15 cellular contexts compared by ENCODE assay signal in genomic region chr2:95385570-95385984, GRCh38.
"Had no signal": no experiment of that assay in that cellular context is flagged by ENCODE, and none has a peak within 500 bp of the region (broad histone marks: within the 10 kb centered on the region; RNA-seq: fewer than 3 reads in every experiment).

No MANE protein-coding gene starts in this region.

- ATAC-seq: activated T-helper 17 cell treated with anti-CD3 and anti-CD28 coated beads, Interleukin-2, amount 50 U/mL, for 72 hours; effector memory CD8-positive, alpha-beta T cell; SK-N-SH treated with all-trans-retinoic acid at 6 μM for 48 hours had no signal

- DNase-seq: activated CD4-positive, alpha-beta T cell treated with anti-CD3 and anti-CD28 coated beads for 48 hours; activated T-cell treated with anti-CD3 and anti-CD28 coated beads for 4 hours; caudate nucleus; cortex of kidney; effector memory CD8-positive, alpha-beta T cell; hypothalamus; left cardiac atrium; retina; stimulated activated CD4-positive, alpha-beta T cell treated with anti-CD3 and anti-CD28 coated beads, Interleukin-2, amount 100 ng/mL, for 24 hours; stimulated activated naive CD4-positive, alpha-beta T cell had no signal

- H2AFZ ChIP-seq: parathyroid adenoma had no signal

- H3K4me1 ChIP-seq: parathyroid adenoma had no signal

- H3K4me3 Mint-ChIP-seq: activated naive CD4-positive, alpha-beta T cell treated with anti-CD3 and anti-CD28 coated beads, Interleukin-2, amount 10 ng/mL, durations not matched to agents 7 days and 5 days; activated T-helper 17 cell treated with anti-CD3 and anti-CD28 coated beads, Interleukin-2, amount 50 U/mL, for 72 hours; effector memory CD8-positive, alpha-beta T cell; WTC11 had no signal

- H3K4me1 Mint-ChIP-seq: activated naive CD4-positive, alpha-beta T cell treated with anti-CD3 and anti-CD28 coated beads, Interleukin-2, amount 10 ng/mL, durations not matched to agents 7 days and 5 days; activated T-helper 17 cell treated with anti-CD3 and anti-CD28 coated beads, Interleukin-2, amount 50 U/mL, for 72 hours; WTC11 had no signal

- H3K9me3 Mint-ChIP-seq: activated naive CD4-positive, alpha-beta T cell treated with anti-CD3 and anti-CD28 coated beads, Interleukin-2, amount 10 ng/mL, durations not matched to agents 7 days and 5 days; activated T-helper 17 cell treated with anti-CD3 and anti-CD28 coated beads, Interleukin-2, amount 50 U/mL, for 72 hours; effector memory CD8-positive, alpha-beta T cell; WTC11 had no signal

- H3K79me2 ChIP-seq: parathyroid adenoma had no signal

- H3K27ac ChIP-seq: parathyroid adenoma had no signal

- H3K27ac Mint-ChIP-seq: activated naive CD4-positive, alpha-beta T cell treated with anti-CD3 and anti-CD28 coated beads, Interleukin-2, amount 10 ng/mL, durations not matched to agents 7 days and 5 days; activated T-helper 17 cell treated with anti-CD3 and anti-CD28 coated beads, Interleukin-2, amount 50 U/mL, for 72 hours; effector memory CD8-positive, alpha-beta T cell; WTC11 had no signal

- H3K36me3 Mint-ChIP-seq: activated naive CD4-positive, alpha-beta T cell treated with anti-CD3 and anti-CD28 coated beads, Interleukin-2, amount 10 ng/mL, durations not matched to agents 7 days and 5 days; WTC11 had no signal
